8 cellular contexts compared by ENCODE assay signal in genomic region chr15:64460737-64461576, GRCh38. TPM values are rescaled to one million over a fixed set of nuclear protein-coding genes. Genes with fewer than 3 reads are reported as not detected.
DNase-seq lines count a peak whose midpoint lies in the region; ATAC-seq and TF ChIP-seq lines count a peak whose summit lies in the region.

No MANE protein-coding gene starts in this region.

- H3K9ac ChIP-seq in mucosa of stomach (ENCODE audit: low read length) (peak overlapping the region; percentile 54), subcutaneous abdominal adipose tissue (ENCODE audit: low read length in 5 of 5) (peak overlapping the region; percentile 44 to 78 (median 76))

- H3K4me1 ChIP-seq in mucosa of stomach (ENCODE audit: control insufficient read depth, insufficient read depth, low read length) (peaks cover 32% of the 10 kb centered on the region), subcutaneous abdominal adipose tissue (ENCODE audit: control insufficient read depth in 5 of 5, insufficient read depth in 5 of 5, low read length in 5 of 5) (peaks cover 9 to 40% (median 33%) of the 10 kb centered on the region in 5 donors)

- H3K9me3 ChIP-seq in mucosa of stomach (ENCODE audit: control insufficient read depth, low read length) (no peaks in the 10 kb centered on the region), subcutaneous abdominal adipose tissue (ENCODE audit: control insufficient read depth in 5 of 5, low read length in 5 of 5) (no peaks in the 10 kb centered on the region)

- H3K4me3 ChIP-seq in mucosa of stomach (ENCODE audit: low read length) (no peak overlapping the region), subcutaneous abdominal adipose tissue (ENCODE audit: low read depth in 1 of 5, low read length in 5 of 5) (peak overlapping the region; percentile 80 to 93 (median 85))

- peaks cover 80% of the 10 kb centered on the region for H3K4me1 Mint-ChIP-seq in activated T-cell treated with anti-CD3 and anti-CD28 coated beads, Interleukin-2, amount 50 U/mL, for 24 hours (ENCODE audit: low read depth)

- peak overlapping the region; percentile 79 for H3K27ac ChIP-seq in subcutaneous abdominal adipose tissue (ENCODE audit: low read depth, low read length)

- H3K27me3 Mint-ChIP-seq in activated T-cell treated with anti-CD3 and anti-CD28 coated beads, Interleukin-2, amount 50 U/mL, for 24 hours: no peaks in the 10 kb centered on the region

- H3K4me3 Mint-ChIP-seq in activated T-cell treated with anti-CD3 and anti-CD28 coated beads, Interleukin-2, amount 50 U/mL, for 24 hours: peak overlapping the region; percentile 83

- H3K27ac Mint-ChIP-seq in activated T-cell treated with anti-CD3 and anti-CD28 coated beads, Interleukin-2, amount 50 U/mL, for 24 hours: peak overlapping the region; percentile 91

- POLR2A ChIA-PET in HEK293T (lab: Yijun Ruan, JAX): interaction anchor here (0.9 to 1.8 kb wide), 6 partner anchors 9 to 187 kb away, joined by 3 to 4 read pairs (median 3); partner anchors contain the start of gene TRIP4

- peak; percentile 78 for DNase-seq in DMS 273 (lab: John Stamatoyannopoulos, UW; ENCODE audit: unreplicated experiment)
- DNase-seq in HEK293T (ENCODE audit: extremely low spot score): peak; percentile 26
- DNase-seq in NOMO-1 treated with dmso at 0.1 percent for 144 hours (lab: John Stamatoyannopoulos, UW; ENCODE audit: unreplicated experiment): peak; percentile 39
- DNase-seq in activated T-cell treated with anti-CD3 and anti-CD28 coated beads, Interleukin-2, amount 50 U/mL, for 24 hours: peak; percentile 66
- no peak for DNase-seq in GF-D8 (lab: John Stamatoyannopoulos, UW)

- H3K36me3 ChIP-seq in mucosa of stomach (ENCODE audit: control insufficient read depth, insufficient read depth, low read length) (no peaks in the 10 kb centered on the region), subcutaneous abdominal adipose tissue (ENCODE audit: control insufficient read depth in 5 of 5, insufficient read depth in 5 of 5, low read length in 5 of 5) (peaks cover 2 to 11% (median 5%) of the 10 kb centered on the region in 5 donors)

- CTCF ChIA-PET in HEK293T (lab: Yijun Ruan, JAX): interaction anchor here (1.4 kb wide), 1 partner anchor 221 kb away, joined by 3 read pairs; no protein-coding TSS in a partner anchor

- ATAC-seq in esophagus mucosa: peak; percentile 60

- H3K9me3 Mint-ChIP-seq in activated T-cell treated with anti-CD3 and anti-CD28 coated beads, Interleukin-2, amount 50 U/mL, for 24 hours: no peaks in the 10 kb centered on the region

- no peaks in the 10 kb centered on the region for H3K27me3 ChIP-seq in mucosa of stomach (ENCODE audit: control insufficient read depth, insufficient read depth, low read length)
- H3K27me3 ChIP-seq in subcutaneous abdominal adipose tissue (ENCODE audit: control insufficient read depth in 5 of 5, insufficient read depth in 4 of 5, low read length in 5 of 5): no peaks in the 10 kb centered on the region

- H3K36me3 Mint-ChIP-seq in activated T-cell treated with anti-CD3 and anti-CD28 coated beads, Interleukin-2, amount 50 U/mL, for 24 hours (ENCODE audit: low read depth): peaks cover 34% of the 10 kb centered on the region

TF ChIP-seq in HEK293T, 16 proteins besides CTCF, POLR2A, EP300 and RAD21:
- no peak for TF ChIP-seq ZNF384 (IDR thresholded peaks at IDR 0.05)
- no peak for TF ChIP-seq CTBP1 (IDR thresholded peaks at IDR 0.05; ENCODE audit: borderline replicate concordance)
- no peak for TF ChIP-seq BHLHE40 (IDR thresholded peaks at IDR 0.05; ENCODE audit: borderline replicate concordance)
- TF ChIP-seq ARNT (IDR thresholded peaks at IDR 0.05): no peak
- no peak for TF ChIP-seq FOXA1 (IDR thresholded peaks at IDR 0.05)
- TF ChIP-seq FOXK2 (IDR thresholded peaks at IDR 0.05): no peak
- TF ChIP-seq SP1 (IDR thresholded peaks at IDR 0.05): no peak
- TF ChIP-seq LEF1 (IDR thresholded peaks at IDR 0.05; ENCODE audit: borderline replicate concordance): no peak
- no peak for TF ChIP-seq ELF4 (IDR thresholded peaks at IDR 0.05)
- TF ChIP-seq SUZ12 (IDR thresholded peaks at IDR 0.05): no peak
- no peak for TF ChIP-seq NFRKB (IDR thresholded peaks at IDR 0.05)
- TF ChIP-seq HDGF (IDR thresholded peaks at IDR 0.05; ENCODE audit: borderline replicate concordance): no peak

RNA-seq across cellular contexts. Expression of gene ZNF609, which starts 0.6 kb away (rescaled TPM):
- 17.9 TPM for total RNA-seq in esophagus mucosa
